Comparison of ENCODE assay signal across 8 cellular contexts in the genomic region with DNA sequence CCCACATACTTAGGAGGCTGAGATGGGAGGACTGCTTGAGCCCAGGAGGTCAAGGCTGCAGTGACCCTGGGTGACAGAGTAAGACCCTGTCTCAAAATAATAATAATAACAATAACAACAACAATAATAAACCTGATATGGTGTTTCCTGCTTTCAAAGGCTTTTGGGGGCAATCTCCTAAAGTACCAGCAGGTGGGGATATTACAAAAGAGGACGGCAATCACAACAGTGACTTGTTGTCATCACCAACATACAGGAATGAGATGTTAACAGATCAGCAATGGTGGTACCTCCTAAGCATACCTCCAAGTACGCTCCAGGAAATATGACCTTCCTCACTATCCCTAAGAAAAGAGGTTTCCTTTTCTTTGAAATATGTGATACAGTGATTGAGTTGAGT.
A peak's percentile ranks its signal among the peaks of the same experiment; 100 is the strongest.
DNase-seq lines count a peak whose midpoint lies in the region; ATAC-seq, FAIRE-seq and TF ChIP-seq lines count a peak whose summit lies in the region.

No MANE protein-coding gene starts in this region.

- POLR2A ChIA-PET in HEK293T (lab: Yijun Ruan, JAX), result no interaction called here

- no peaks in the 10 kb centered on the region for H3K9me3 ChIP-seq in heart right ventricle

- H3K36me3 ChIP-seq in heart right ventricle (no peaks in the 10 kb centered on the region), bronchial epithelial cell (ENCODE audit: control insufficient read depth, insufficient read depth, low read length) (no peaks in the 10 kb centered on the region)

- H3K4me3 ChIP-seq in heart right ventricle (no peak overlapping the region), NB4 (ENCODE audit: low read depth, low read length) (no peak overlapping the region), bronchial epithelial cell (ENCODE audit: low read depth, low read length) (no peak overlapping the region)

- intact Hi-C loops in heart right ventricle (cut with DNase I), result loop anchor here in 4 of 10 donors (5.0 to 10.0 kb wide), 5 partner anchors 133 to 540 kb away; no protein-coding TSS in a partner anchor
- intact Hi-C loops in Right ventricle myocardium inferior (cut with DNase I), result loop anchor here (2.0 kb wide), 1 partner anchor 132 kb away; no protein-coding TSS in a partner anchor

- TF ChIP-seq POLR2A in NB4 (IDR thresholded peaks at IDR 0.05; ENCODE audit: extremely low read depth, insufficient read length), result no peak

- no peak for FAIRE-seq in bronchial epithelial cell (lab: Jason Lieb, UNC)

- WGBS in heart right ventricle, 2 donors, result 7 to 9% methylated on average over 2 of the region's 2 CpGs

- peak in 1 of 8 donors; percentile 41 for ATAC-seq in heart right ventricle
- ATAC-seq in Right ventricle myocardium inferior, result no peak
- ATAC-seq in HG03045 (IDR thresholded peaks at IDR 0.05; ENCODE audit: unreplicated experiment), result no peak

- DNase-seq in heart right ventricle (no peak), Right ventricle myocardium inferior (ENCODE audit: missing footprints) (no peak), HEK293T (ENCODE audit: extremely low spot score) (peak; percentile 45), NB4 (ENCODE audit: low read depth) (peak; percentile 46), bronchial epithelial cell (ENCODE audit: low read depth) (peak; percentile 63), midbrain (lab: John Stamatoyannopoulos, UW) (peak; percentile 32)
- DNase-seq in stimulated activated naive CD4-positive, alpha-beta T cell treated with Interleukin-2 at 50 U/mL for 16 hours (lab: John Stamatoyannopoulos, UW), result no peak

- H3K27ac ChIP-seq in heart right ventricle, result no peak overlapping the region

- TF ChIP-seq CTCF in heart right ventricle (IDR thresholded peaks at IDR 0.05) (peak in 8 of 9 donors; percentile 20 to 65 (median 58)), NB4 (IDR thresholded peaks at IDR 0.05; ENCODE audit: low read depth, low read length) (peak; percentile 54), bronchial epithelial cell (IDR thresholded peaks at IDR 0.05; ENCODE audit: insufficient read depth, low read length, severe bottlenecking) (peak; percentile 58)

- no peaks in the 10 kb centered on the region for H3K4me1 ChIP-seq in heart right ventricle

- CTCF ChIA-PET in HEK293T (lab: Yijun Ruan, JAX), result no interaction called here

- H3K27me3 ChIP-seq in heart right ventricle, result no peaks in the 10 kb centered on the region
- H3K27me3 ChIP-seq in bronchial epithelial cell (ENCODE audit: control insufficient read depth, insufficient read depth, low read length), result no peaks in the 10 kb centered on the region

TF ChIP-seq in HEK293T, 16 proteins besides CTCF, POLR2A, EP300 and RAD21:
- TF ChIP-seq FOXK2 (IDR thresholded peaks at IDR 0.05) (no peak), SUZ12 (IDR thresholded peaks at IDR 0.05) (no peak), ZNF384 (IDR thresholded peaks at IDR 0.05) (no peak), BHLHE40 (IDR thresholded peaks at IDR 0.05; ENCODE audit: borderline replicate concordance) (no peak), FOXA1 (IDR thresholded peaks at IDR 0.05) (no peak), ELF4 (IDR thresholded peaks at IDR 0.05) (no peak), CTBP1 (IDR thresholded peaks at IDR 0.05; ENCODE audit: borderline replicate concordance) (no peak), LEF1 (IDR thresholded peaks at IDR 0.05; ENCODE audit: borderline replicate concordance) (no peak), SP1 (IDR thresholded peaks at IDR 0.05) (no peak), FOXM1 (IDR thresholded peaks at IDR 0.05; ENCODE audit: borderline replicate concordance) (no peak), HDGF (IDR thresholded peaks at IDR 0.05; ENCODE audit: borderline replicate concordance) (no peak), L3MBTL2 (conservative IDR thresholded peaks at IDR 0.05) (no peak), TARDBP (IDR thresholded peaks at IDR 0.05) (no peak), ARNT (IDR thresholded peaks at IDR 0.05) (no peak), NFRKB (IDR thresholded peaks at IDR 0.05) (no peak)
- TF ChIP-seq, protein P1, sequence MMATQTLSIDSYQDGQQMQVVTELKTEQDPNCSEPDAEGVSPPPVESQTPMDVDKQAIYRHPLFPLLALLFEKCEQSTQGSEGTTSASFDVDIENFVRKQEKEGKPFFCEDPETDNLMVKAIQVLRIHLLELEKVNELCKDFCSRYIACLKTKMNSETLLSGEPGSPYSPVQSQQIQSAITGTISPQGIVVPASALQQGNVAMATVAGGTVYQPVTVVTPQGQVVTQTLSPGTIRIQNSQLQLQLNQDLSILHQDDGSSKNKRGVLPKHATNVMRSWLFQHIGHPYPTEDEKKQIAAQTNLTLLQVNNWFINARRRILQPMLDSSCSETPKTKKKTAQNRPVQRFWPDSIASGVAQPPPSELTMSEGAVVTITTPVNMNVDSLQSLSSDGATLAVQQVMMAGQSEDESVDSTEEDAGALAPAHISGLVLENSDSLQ (IDR thresholded peaks at IDR 0.05), result no peak

Comparison
In these comparisons a context has a peak if more than half of its experiments do, and no peak if none do; other contexts are left out.
1. DNase-seq: peak in HEK293T (single experiment), NB4 (single experiment), bronchial epithelial cell (single experiment) and midbrain (single experiment); none in heart right ventricle (0 of 2), Right ventricle myocardium inferior (single experiment) and stimulated activated naive CD4-positive, alpha-beta T cell treated with Interleukin-2 at 50 U/mL for 16 hours (single experiment).
2. Peak in every context shown above with its lines, with median percentiles within 50 percentile points of each other: CTCF ChIP-seq.